Comparison of ENCODE assay signal across 8 cellular contexts in the genomic region with DNA sequence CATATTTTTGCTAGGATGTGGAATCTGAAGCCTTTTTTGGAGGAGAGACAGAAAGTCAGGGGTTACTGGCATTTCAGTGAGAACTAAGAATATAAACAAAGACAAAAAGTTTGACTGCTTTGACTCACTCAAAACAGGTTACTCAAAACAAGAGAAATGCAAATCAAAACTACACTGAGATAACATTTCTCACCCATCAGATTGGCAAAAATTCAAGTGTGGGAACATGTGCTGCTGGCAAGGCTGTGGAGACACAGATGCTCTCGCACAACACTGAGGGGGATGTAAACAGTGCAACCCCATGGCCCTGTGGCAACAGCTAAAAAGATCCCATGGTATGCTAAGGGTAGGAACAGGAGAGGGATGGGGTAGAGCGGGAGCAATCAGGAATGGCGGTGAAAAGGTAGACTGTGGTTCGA.
DNase-seq lines count a peak whose midpoint lies in the region; ATAC-seq and TF ChIP-seq lines count a peak whose summit lies in the region.

No MANE protein-coding gene starts in this region.

- no peak overlapping the region for H2AFZ ChIP-seq in osteoblast (ENCODE audit: low read length)

- H3K36me3 ChIP-seq in osteoblast (ENCODE audit: insufficient read depth, low read length): no peaks in the 10 kb centered on the region

- H3K27ac ChIP-seq in osteoblast (ENCODE audit: low read depth, low read length): no peak overlapping the region

- ATAC-seq in GM18858 (IDR thresholded peaks at IDR 0.05; ENCODE audit: unreplicated experiment): peak; percentile 74
- ATAC-seq in GM21619 (IDR thresholded peaks at IDR 0.05; ENCODE audit: unreplicated experiment): peak; percentile 68
- ATAC-seq in HG03575 (IDR thresholded peaks at IDR 0.05; ENCODE audit: extremely low read depth, insufficient number of reproducible peaks, low FRiP score, unreplicated experiment): peak; percentile 52

- no peaks in the 10 kb centered on the region for H4K20me1 ChIP-seq in osteoblast (ENCODE audit: insufficient read depth, low read length)

- H3K27me3 ChIP-seq in osteoblast (ENCODE audit: insufficient read depth, low read length): no peaks in the 10 kb centered on the region

- H3K9me3 ChIP-seq in osteoblast (ENCODE audit: low read depth, low read length): no peaks in the 10 kb centered on the region

- no peak overlapping the region for H3K4me3 ChIP-seq in osteoblast (ENCODE audit: insufficient read depth, low read length)

- no peak overlapping the region for H3K4me2 ChIP-seq in osteoblast (ENCODE audit: insufficient read depth, low read length)

- DNase-seq in iris pigment epithelial cell (ENCODE audit: low read depth): peak; percentile 57
- no peak for DNase-seq in osteoblast (ENCODE audit: insufficient read length, low spot score, missing footprints)
- no peak for DNase-seq in NCI-H1048 (lab: John Stamatoyannopoulos, UW)
- DNase-seq in islet precursor cell: no peak
- DNase-seq in DMS79 (lab: John Stamatoyannopoulos, UW): no peak

- H3K4me1 ChIP-seq in osteoblast (ENCODE audit: insufficient read depth, low read length): peaks cover 13% of the 10 kb centered on the region

- no peaks in the 10 kb centered on the region for H3K79me2 ChIP-seq in osteoblast (ENCODE audit: insufficient read depth, low read length)

- TF ChIP-seq CTCF in osteoblast (IDR thresholded peaks at IDR 0.05; ENCODE audit: extremely low read depth, low read depth, low read length): no peak
